8 cellular contexts compared by ENCODE assay signal in genomic region chr15:84747423-84748273, GRCh38. TPM values are rescaled to one million over a fixed set of nuclear protein-coding genes. Genes with fewer than 3 reads are reported as not detected.
A peak's percentile ranks its signal among the peaks of the same experiment; 100 is the strongest.
DNase-seq lines count a peak whose midpoint lies in the region; ATAC-seq and TF ChIP-seq lines count a peak whose summit lies in the region.

No MANE protein-coding gene starts in this region.

- TF ChIP-seq POLR2A in GM19099 (IDR thresholded peaks at IDR 0.05; ENCODE audit: extremely low read depth, insufficient read length, low read depth), result peak; percentile 24
- no peak for TF ChIP-seq POLR2A in esophagus muscularis mucosa (IDR thresholded peaks at IDR 0.05; ENCODE audit: low read depth)

- WGBS in esophagus muscularis mucosa, result 2% methylated on average over 23 of the region's 46 CpGs

- no peaks in the 10 kb centered on the region for H3K9me3 Mint-ChIP-seq in activated T-cell treated with anti-CD3 and anti-CD28 coated beads, Interleukin-2, amount 50 U/mL, for 24 hours
- no peaks in the 10 kb centered on the region for H3K9me3 Mint-ChIP-seq in stimulated activated memory B cell treated with anti-CD40 and anti-IgM and Interleukin-4, amounts not matched to agents 10 μg/mL and 1 μg/mL and 100 μg/mL, for 72 hours

- H3K27ac Mint-ChIP-seq in activated T-cell treated with anti-CD3 and anti-CD28 coated beads, Interleukin-2, amount 50 U/mL, for 24 hours, result peak overlapping the region; percentile 99
- H3K27ac Mint-ChIP-seq in stimulated activated memory B cell treated with anti-CD40 and anti-IgM and Interleukin-4, amounts not matched to agents 10 μg/mL and 1 μg/mL and 100 μg/mL, for 72 hours, result peak overlapping the region; percentile 99

- intact Hi-C loops in esophagus muscularis mucosa (cut with DNase I), result loop anchor here (5.0 kb wide), 1 partner anchor 90 kb away; the partner anchor contains the start of gene NMB

- DNase-seq in C1 segment of cervical spinal cord (lab: John Stamatoyannopoulos, UW) (peak in 12 of 14 donors; percentile 40 to 90 (median 82)), OCI-M1 (lab: John Stamatoyannopoulos, UW) (peak; percentile 84), esophagus muscularis mucosa (ENCODE audit: extremely low spot score) (peak; percentile 96), myocyte (ENCODE audit: low read depth) (peak; percentile 79)
- peak; percentile 87 for DNase-seq in activated T-cell treated with anti-CD3 and anti-CD28 coated beads, Interleukin-2, amount 50 U/mL, for 24 hours

- H3K4me3 ChIP-seq in esophagus muscularis mucosa, result peak overlapping the region; percentile 74 to 98 (median 92)

- H3K9me3 ChIP-seq in esophagus muscularis mucosa, result no peaks in the 10 kb centered on the region

- peak overlapping the region; percentile 99 to 100 (median 100) for H3K27ac ChIP-seq in esophagus muscularis mucosa (replicated peaks in 1 of 4)

- TF ChIP-seq EP300 in esophagus muscularis mucosa (IDR thresholded peaks at IDR 0.05), result no peak

- no peaks in the 10 kb centered on the region for H3K27me3 Mint-ChIP-seq in activated T-cell treated with anti-CD3 and anti-CD28 coated beads, Interleukin-2, amount 50 U/mL, for 24 hours
- no peaks in the 10 kb centered on the region for H3K27me3 Mint-ChIP-seq in stimulated activated memory B cell treated with anti-CD40 and anti-IgM and Interleukin-4, amounts not matched to agents 10 μg/mL and 1 μg/mL and 100 μg/mL, for 72 hours

- peaks cover 44 to 64% (median 55%) of the 10 kb centered on the region in 4 donors for H3K4me1 ChIP-seq in esophagus muscularis mucosa

- H3K4me3 Mint-ChIP-seq in activated T-cell treated with anti-CD3 and anti-CD28 coated beads, Interleukin-2, amount 50 U/mL, for 24 hours, result peak overlapping the region; percentile 90
- peak overlapping the region; percentile 97 for H3K4me3 Mint-ChIP-seq in stimulated activated memory B cell treated with anti-CD40 and anti-IgM and Interleukin-4, amounts not matched to agents 10 μg/mL and 1 μg/mL and 100 μg/mL, for 72 hours

- H3K36me3 ChIP-seq in esophagus muscularis mucosa, result no peaks in the 10 kb centered on the region

- H3K36me3 Mint-ChIP-seq in activated T-cell treated with anti-CD3 and anti-CD28 coated beads, Interleukin-2, amount 50 U/mL, for 24 hours (ENCODE audit: low read depth), result peaks cover 33% of the 10 kb centered on the region
- H3K36me3 Mint-ChIP-seq in stimulated activated memory B cell treated with anti-CD40 and anti-IgM and Interleukin-4, amounts not matched to agents 10 μg/mL and 1 μg/mL and 100 μg/mL, for 72 hours, result peaks cover 7% of the 10 kb centered on the region

- H3K4me1 Mint-ChIP-seq in activated T-cell treated with anti-CD3 and anti-CD28 coated beads, Interleukin-2, amount 50 U/mL, for 24 hours (ENCODE audit: low read depth), result peaks cover 67% of the 10 kb centered on the region
- peaks cover 62% of the 10 kb centered on the region for H3K4me1 Mint-ChIP-seq in stimulated activated memory B cell treated with anti-CD40 and anti-IgM and Interleukin-4, amounts not matched to agents 10 μg/mL and 1 μg/mL and 100 μg/mL, for 72 hours

- TF ChIP-seq CTCF in esophagus muscularis mucosa (IDR thresholded peaks at IDR 0.05), result no peak

- H3K27me3 ChIP-seq in esophagus muscularis mucosa, result no peaks in the 10 kb centered on the region

- ATAC-seq in HG03432 (IDR thresholded peaks at IDR 0.05; ENCODE audit: unreplicated experiment), result peak; percentile 56
- ATAC-seq in stimulated activated memory B cell treated with anti-CD40 and anti-IgM and Interleukin-4, amounts not matched to agents 10 μg/mL and 1 μg/mL and 100 μg/mL, for 72 hours, result peak; percentile 78

RNA-seq across cellular contexts. Expression of gene ZNF592, which starts 0.7 kb away (rescaled TPM):
- total RNA-seq in esophagus muscularis mucosa, result 10 to 100 TPM; 13.8 to 22.3 (median 20.2) TPM
- 13.3 and 13.7 TPM in 2 replicates for total RNA-seq in myocyte
- 27.1 TPM for polyA plus RNA-seq in myocyte (2012)

RNA-seq across cellular contexts. Expression of gene SEC11A, which starts 31.7 kb away (rescaled TPM):
- total RNA-seq in esophagus muscularis mucosa (10 to 100 TPM; 57.4 to 90.3 (median 73.5) TPM), myocyte (178 and 182 TPM in 2 replicates)
- 139 TPM for polyA plus RNA-seq in myocyte (2012)

Comparison
In these comparisons a context has a peak if more than half of its experiments do, and no peak if none do; other contexts are left out.
1. Peak in every context shown above with its lines: DNase-seq, ATAC-seq, H3K4me3 ChIP-seq and H3K27ac ChIP-seq.